Comparison of ENCODE assay signal across 27 cellular contexts in the genomic region with DNA sequence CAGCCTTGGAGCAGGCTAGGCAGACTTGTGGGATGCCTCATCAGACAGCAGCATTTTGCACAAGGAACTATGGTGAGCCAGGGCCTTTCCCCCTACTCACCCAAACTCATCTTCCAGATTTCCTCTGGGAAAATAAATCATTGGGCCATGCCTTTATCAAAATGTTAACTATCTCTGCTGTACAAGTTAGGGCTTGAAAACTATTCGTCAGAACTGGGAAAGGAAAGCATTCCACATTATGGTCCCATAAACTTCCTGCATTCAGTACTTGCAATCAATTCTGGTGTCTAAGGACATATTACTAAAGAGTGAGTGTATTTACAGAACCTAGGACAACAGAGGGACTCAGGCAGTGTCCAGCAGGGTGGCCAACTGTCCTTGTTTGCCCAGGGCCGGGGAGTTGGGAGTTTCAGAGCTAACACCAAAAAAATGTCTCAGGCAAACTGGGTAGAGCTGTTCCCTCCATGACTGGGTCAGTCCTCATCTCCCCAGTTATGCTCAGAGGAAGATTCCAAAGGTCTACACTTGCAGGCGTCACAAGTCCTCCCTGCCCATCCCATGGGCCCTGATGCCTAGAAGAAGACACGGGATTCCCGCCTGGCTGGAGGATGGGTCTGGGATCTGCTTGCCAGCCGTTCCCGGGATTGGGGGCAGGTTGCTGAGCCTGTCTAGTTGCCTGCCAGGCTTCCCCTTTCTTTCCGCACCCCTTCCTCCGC.
"Had no signal": no experiment of that assay in that cellular context is flagged by ENCODE, and none has a peak within 500 bp of the region (broad histone marks: within the 10 kb centered on the region; RNA-seq: fewer than 3 reads in every experiment).

No MANE protein-coding gene starts in this region.

- H3K27ac ChIP-seq: brain microvascular endothelial cell, upper lobe of right lung had no signal

- H3K4me3 Mint-ChIP-seq: activated B cell treated with CpG ODN at 0.5 μM for 24 hours; activated CD8-positive, alpha-beta T cell treated with anti-CD3 and anti-CD28 coated beads for 36 hours; activated naive CD8-positive, alpha-beta T cell treated with anti-CD3 and anti-CD28 coated beads, Interleukin-2, amount 10 ng/mL, durations not matched to agents 7 days and 5 days; central memory CD8-positive, alpha-beta T cell; dendritic cell treated with granulocyte-macrophage colony-stimulating factor and Interleukin-4, amounts not matched to agents 40 ng/mL and 50 ng/mL, for 4 days; memory B cell; naive B cell; neural crest cell; stimulated activated naive CD8-positive, alpha-beta T cell treated with anti-CD3 and anti-CD28 coated beads, Interleukin-15, amount 100 ng/mL, for 72 hours had no signal

- H3K27me3 ChIP-seq: brain microvascular endothelial cell, upper lobe of right lung had no signal

- DNase-seq: activated B cell treated with CpG ODN at 0.5 μM for 24 hours; activated CD4-positive, alpha-beta T cell treated with anti-CD3 and anti-CD28 coated beads for 4 hours; activated CD8-positive, alpha-beta T cell treated with anti-CD3 and anti-CD28 coated beads for 36 hours; activated naive CD4-positive, alpha-beta T cell treated with Interleukin-2 at 50 U/mL for 16 hours; activated naive CD8-positive, alpha-beta T cell treated with anti-CD3 and anti-CD28 coated beads, Interleukin-2, amount 10 ng/mL, durations not matched to agents 7 days and 5 days; activated T-cell treated with anti-CD3 and anti-CD28 coated beads, Interleukin-2, amount 50 U/mL, for 1 hour; anterior cingulate cortex; brain microvascular endothelial cell; effector CD8-positive, alpha-beta T cell; foreskin fibroblast; glutamatergic neuron; hippocampal formation; kidney; left ventricle myocardium superior; naive B cell; stimulated activated CD4-positive, alpha-beta T cell treated with anti-CD3 and anti-CD28 coated beads, Interleukin-4, amount 100 ng/mL, for 1 hour; stimulated activated naive CD8-positive, alpha-beta T cell treated with anti-CD3 and anti-CD28 coated beads, Interleukin-15, amount 100 ng/mL, for 72 hours; T-helper 1 cell; T-helper 9 cell; upper lobe of right lung had no signal

- H3K36me3 Mint-ChIP-seq: activated naive CD8-positive, alpha-beta T cell treated with anti-CD3 and anti-CD28 coated beads, Interleukin-2, amount 10 ng/mL, durations not matched to agents 7 days and 5 days; memory B cell; naive B cell had no signal

- H3K4me1 Mint-ChIP-seq: activated B cell treated with CpG ODN at 0.5 μM for 24 hours; activated naive CD8-positive, alpha-beta T cell treated with anti-CD3 and anti-CD28 coated beads, Interleukin-2, amount 10 ng/mL, durations not matched to agents 7 days and 5 days; central memory CD8-positive, alpha-beta T cell; naive B cell; neural crest cell; stimulated activated naive CD8-positive, alpha-beta T cell treated with anti-CD3 and anti-CD28 coated beads, Interleukin-15, amount 100 ng/mL, for 72 hours had no signal

- H3K4me3 ChIP-seq: smooth muscle cell, upper lobe of right lung had no signal

- H3K27me3 Mint-ChIP-seq: progenitor cell of endocrine pancreas had no signal

- ATAC-seq: activated CD8-positive, alpha-beta T cell treated with anti-CD3 and anti-CD28 coated beads for 36 hours; stimulated activated naive CD8-positive, alpha-beta T cell treated with anti-CD3 and anti-CD28 coated beads, Interleukin-15, amount 100 ng/mL, for 72 hours; upper lobe of right lung had no signal

- H3K4me1 ChIP-seq: upper lobe of right lung had no signal

- H3K36me3 ChIP-seq: brain microvascular endothelial cell, upper lobe of right lung had no signal

- H3K9me3 Mint-ChIP-seq: activated naive CD8-positive, alpha-beta T cell treated with anti-CD3 and anti-CD28 coated beads, Interleukin-2, amount 10 ng/mL, durations not matched to agents 7 days and 5 days; activated T-helper 2 cell treated with anti-CD3 and anti-CD28 coated beads, Interferon-gamma antibody, Interleukin-2, Interleukin-4, amounts not matched to agents 10 μg/mL and 5 μg/mL and 100 μg/mL, durations not matched to agents 14 hours and 24 hours and 36 hours; central memory CD8-positive, alpha-beta T cell; dendritic cell treated with granulocyte-macrophage colony-stimulating factor and Interleukin-4, amounts not matched to agents 40 ng/mL and 50 ng/mL, for 4 days; memory B cell; neural crest cell; stimulated activated naive CD8-positive, alpha-beta T cell treated with anti-CD3 and anti-CD28 coated beads, Interleukin-15, amount 100 ng/mL, for 72 hours had no signal

- H3K9me3 ChIP-seq: upper lobe of right lung had no signal

- H3K27ac Mint-ChIP-seq: activated B cell treated with CpG ODN at 0.5 μM for 24 hours; activated CD8-positive, alpha-beta T cell treated with anti-CD3 and anti-CD28 coated beads for 36 hours; activated naive CD8-positive, alpha-beta T cell treated with anti-CD3 and anti-CD28 coated beads, Interleukin-2, amount 10 ng/mL, durations not matched to agents 7 days and 5 days; activated T-helper 2 cell treated with anti-CD3 and anti-CD28 coated beads, Interferon-gamma antibody, Interleukin-2, Interleukin-4, amounts not matched to agents 10 μg/mL and 5 μg/mL and 100 μg/mL, durations not matched to agents 14 hours and 24 hours and 36 hours; dendritic cell treated with granulocyte-macrophage colony-stimulating factor and Interleukin-4, amounts not matched to agents 40 ng/mL and 50 ng/mL, for 4 days; memory B cell; naive B cell; progenitor cell of endocrine pancreas; stimulated activated naive CD8-positive, alpha-beta T cell treated with anti-CD3 and anti-CD28 coated beads, Interleukin-15, amount 100 ng/mL, for 72 hours had no signal

- H3K4me2 ChIP-seq: smooth muscle cell had no signal

- FAIRE-seq: kidney had no signal
